1 cellular context compared by ENCODE assay signal in the genomic region with DNA sequence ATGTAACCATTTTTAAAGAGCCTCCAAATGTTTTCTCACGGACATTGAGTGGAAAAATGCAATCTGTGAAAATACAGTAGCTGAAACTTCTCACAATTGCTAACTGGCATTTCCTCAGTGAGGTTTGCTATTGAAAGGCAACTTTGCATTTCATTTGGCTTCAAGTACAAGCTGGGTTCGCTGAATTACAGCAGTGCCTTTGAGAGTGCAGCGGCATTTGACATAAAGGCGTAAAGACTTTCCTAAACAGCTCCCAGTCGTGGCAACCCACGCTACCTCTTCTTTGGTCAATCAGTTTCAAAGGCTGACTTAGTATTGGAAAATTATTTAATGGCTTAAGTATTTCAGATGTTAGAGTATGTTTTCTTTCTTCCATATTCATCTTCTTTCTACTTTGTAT.
TF ChIP-seq lines count a peak whose summit lies in the region.

No MANE protein-coding gene starts in this region.

TF ChIP-seq in HepG2, 621 proteins besides CTCF, POLR2A, EP300 and RAD21 (continued from another document):
- TF ChIP-seq NKX3-1 (CRISPR knock-in tag; IDR thresholded peaks at IDR 0.05): no peak
- TF ChIP-seq ZNF354B (CRISPR knock-in tag; IDR thresholded peaks at IDR 0.05): no peak
- TF ChIP-seq, protein P1, sequence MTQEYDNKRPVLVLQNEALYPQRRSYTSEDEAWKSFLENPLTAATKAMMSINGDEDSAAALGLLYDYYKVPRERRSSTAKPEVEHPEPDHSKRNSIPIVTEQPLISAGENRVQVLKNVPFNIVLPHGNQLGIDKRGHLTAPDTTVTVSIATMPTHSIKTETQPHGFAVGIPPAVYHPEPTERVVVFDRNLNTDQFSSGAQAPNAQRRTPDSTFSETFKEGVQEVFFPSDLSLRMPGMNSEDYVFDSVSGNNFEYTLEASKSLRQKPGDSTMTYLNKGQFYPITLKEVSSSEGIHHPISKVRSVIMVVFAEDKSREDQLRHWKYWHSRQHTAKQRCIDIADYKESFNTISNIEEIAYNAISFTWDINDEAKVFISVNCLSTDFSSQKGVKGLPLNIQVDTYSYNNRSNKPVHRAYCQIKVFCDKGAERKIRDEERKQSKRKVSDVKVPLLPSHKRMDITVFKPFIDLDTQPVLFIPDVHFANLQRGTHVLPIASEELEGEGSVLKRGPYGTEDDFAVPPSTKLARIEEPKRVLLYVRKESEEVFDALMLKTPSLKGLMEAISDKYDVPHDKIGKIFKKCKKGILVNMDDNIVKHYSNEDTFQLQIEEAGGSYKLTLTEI (CRISPR knock-in tag; conservative IDR thresholded peaks at IDR 0.05): no peak
- no peak for TF ChIP-seq SMAD1 (CRISPR knock-in tag; IDR thresholded peaks at IDR 0.05; ENCODE audit: borderline replicate concordance, low read depth)
- no peak for TF ChIP-seq FOXO1 (CRISPR knock-in tag; IDR thresholded peaks at IDR 0.05)
- TF ChIP-seq, protein P2, sequence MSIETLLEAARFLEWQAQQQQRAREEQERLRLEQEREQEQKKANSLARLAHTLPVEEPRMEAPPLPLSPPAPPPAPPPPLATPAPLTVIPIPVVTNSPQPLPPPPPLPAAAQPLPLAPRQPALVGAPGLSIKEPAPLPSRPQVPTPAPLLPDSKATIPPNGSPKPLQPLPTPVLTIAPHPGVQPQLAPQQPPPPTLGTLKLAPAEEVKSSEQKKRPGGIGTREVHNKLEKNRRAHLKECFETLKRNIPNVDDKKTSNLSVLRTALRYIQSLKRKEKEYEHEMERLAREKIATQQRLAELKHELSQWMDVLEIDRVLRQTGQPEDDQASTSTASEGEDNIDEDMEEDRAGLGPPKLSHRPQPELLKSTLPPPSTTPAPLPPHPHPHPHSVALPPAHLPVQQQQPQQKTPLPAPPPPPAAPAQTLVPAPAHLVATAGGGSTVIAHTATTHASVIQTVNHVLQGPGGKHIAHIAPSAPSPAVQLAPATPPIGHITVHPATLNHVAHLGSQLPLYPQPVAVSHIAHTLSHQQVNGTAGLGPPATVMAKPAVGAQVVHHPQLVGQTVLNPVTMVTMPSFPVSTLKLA (IDR thresholded peaks at IDR 0.05): no peak
- no peak for TF ChIP-seq FOXP1 (IDR thresholded peaks at IDR 0.05)
- TF ChIP-seq FOXP1 (CRISPR knock-in tag; IDR thresholded peaks at IDR 0.05): no peak
- TF ChIP-seq ZNF460 (CRISPR knock-in tag; IDR thresholded peaks at IDR 0.05; ENCODE audit: borderline replicate concordance): no peak
- no peak for TF ChIP-seq JUN (CRISPR knock-in tag; IDR thresholded peaks at IDR 0.05)
